Comparison of ENCODE assay signal across 1 cellular context in genomic region chr13:27403727-27404385, GRCh38.
TF ChIP-seq lines count a peak whose summit lies in the region.

No MANE protein-coding gene starts in this region.

TF ChIP-seq in HepG2, 621 proteins besides CTCF, POLR2A, EP300 and RAD21 (continued from another document and continues in another):
- TF ChIP-seq BHLHE40 (IDR thresholded peaks at IDR 0.05; ENCODE audit: low read length) (no peak), ZMAT5 (CRISPR knock-in tag; IDR thresholded peaks at IDR 0.05; ENCODE audit: borderline replicate concordance, low read depth) (no peak), ONECUT2 (CRISPR knock-in tag; IDR thresholded peaks at IDR 0.05) (0 out of 2 replicates have a peak, but pooled peaks have one; percentile 66), ZNF512B (CRISPR knock-in tag; IDR thresholded peaks at IDR 0.05; ENCODE audit: borderline replicate concordance) (no peak), ATF6 (CRISPR knock-in tag; conservative IDR thresholded peaks at IDR 0.05) (no peak), KDM6A (CRISPR knock-in tag; IDR thresholded peaks at IDR 0.05; ENCODE audit: low read depth) (peak; percentile 67), ZHX1 (CRISPR knock-in tag; IDR thresholded peaks at IDR 0.05; ENCODE audit: low read depth) (0 out of 2 replicates have a peak, but pooled peaks have one; percentile 25), STAG1 (CRISPR knock-in tag; IDR thresholded peaks at IDR 0.05) (no peak), E2F2 (CRISPR knock-in tag; IDR thresholded peaks at IDR 0.05; ENCODE audit: borderline replicate concordance) (no peak), ZBTB21 (CRISPR knock-in tag; IDR thresholded peaks at IDR 0.05) (no peak), FOXP1 (IDR thresholded peaks at IDR 0.05) (no peak), FOXP1 (CRISPR knock-in tag; IDR thresholded peaks at IDR 0.05) (no peak), ZNF256 (CRISPR knock-in tag; conservative IDR thresholded peaks at IDR 0.05) (no peak), ZBTB26 (CRISPR knock-in tag; IDR thresholded peaks at IDR 0.05; ENCODE audit: borderline replicate concordance) (no peak), TAF15 (IDR thresholded peaks at IDR 0.05; ENCODE audit: low read depth, low read length, poor library complexity, severe bottlenecking) (no peak), ZNF768 (CRISPR knock-in tag; IDR thresholded peaks at IDR 0.05) (no peak), MLLT10 (CRISPR knock-in tag; IDR thresholded peaks at IDR 0.05) (no peak), KLF15 (CRISPR knock-in tag; IDR thresholded peaks at IDR 0.05; ENCODE audit: borderline replicate concordance) (no peak), ZNF275 (CRISPR knock-in tag; IDR thresholded peaks at IDR 0.05; ENCODE audit: borderline replicate concordance) (no peak), ZSCAN22 (CRISPR knock-in tag; IDR thresholded peaks at IDR 0.05) (no peak), HNRNPLL (IDR thresholded peaks at IDR 0.05; ENCODE audit: low read depth, low read length, poor library complexity, severe bottlenecking) (no peak), HOXA7 (CRISPR knock-in tag; IDR thresholded peaks at IDR 0.05) (no peak), ZNF253 (CRISPR knock-in tag; IDR thresholded peaks at IDR 0.05; ENCODE audit: borderline replicate concordance) (0 out of 2 replicates have a peak, but pooled peaks have one; percentile 34), TRIM24 (CRISPR knock-in tag; IDR thresholded peaks at IDR 0.05) (no peak), ZNF543 (CRISPR knock-in tag; IDR thresholded peaks at IDR 0.05) (no peak), ETV5 (CRISPR knock-in tag; IDR thresholded peaks at IDR 0.05; ENCODE audit: borderline replicate concordance) (0 out of 2 replicates have a peak, but pooled peaks have one; percentile 9), GMEB2 (CRISPR knock-in tag; IDR thresholded peaks at IDR 0.05; ENCODE audit: low read depth) (no peak), ZNF562 (CRISPR knock-in tag; IDR thresholded peaks at IDR 0.05; ENCODE audit: borderline replicate concordance) (no peak), FIP1L1 (IDR thresholded peaks at IDR 0.05; ENCODE audit: borderline replicate concordance, insufficient read depth, low read depth, low read length) (no peak), NBN (conservative IDR thresholded peaks at IDR 0.05) (no peak), MED8 (CRISPR knock-in tag; IDR thresholded peaks at IDR 0.05; ENCODE audit: insufficient replicate concordance) (no peak), AGO2 (optimal IDR thresholded peaks at IDR 0.05; ENCODE audit: low read depth, low read length) (no peak), KAT8 (CRISPR knock-in tag; IDR thresholded peaks at IDR 0.05) (0 out of 2 replicates have a peak, but pooled peaks have one; percentile 39), ZNF264 (CRISPR knock-in tag; IDR thresholded peaks at IDR 0.05) (no peak), TARDBP (CRISPR knock-in tag; IDR thresholded peaks at IDR 0.05) (no peak), ZNF354B (CRISPR knock-in tag; IDR thresholded peaks at IDR 0.05) (no peak), DDIT3 (CRISPR knock-in tag; IDR thresholded peaks at IDR 0.05) (no peak), PAX8 (CRISPR knock-in tag; IDR thresholded peaks at IDR 0.05; ENCODE audit: borderline replicate concordance) (no peak), ZNF607 (CRISPR knock-in tag; IDR thresholded peaks at IDR 0.05; ENCODE audit: borderline replicate concordance) (peak; percentile 68; the same call in 1 of the 2 replicates), ZNF33B (CRISPR knock-in tag; IDR thresholded peaks at IDR 0.05) (no peak), HOXD1 (CRISPR knock-in tag; IDR thresholded peaks at IDR 0.05) (no peak), FLYWCH1 (CRISPR knock-in tag; IDR thresholded peaks at IDR 0.05) (no peak), ZNF567 (CRISPR knock-in tag; IDR thresholded peaks at IDR 0.05; ENCODE audit: borderline replicate concordance) (no peak), ZFP90 (CRISPR knock-in tag; IDR thresholded peaks at IDR 0.05; ENCODE audit: borderline replicate concordance) (no peak), AKAP8 (CRISPR knock-in tag; IDR thresholded peaks at IDR 0.05) (0 out of 2 replicates have a peak, but pooled peaks have one; percentile 49), REST (IDR thresholded peaks at IDR 0.05; ENCODE audit: borderline replicate concordance in 1 of 2, low read depth in 1 of 2, low read length in 2 of 2) (no peak), MXD1 (CRISPR knock-in tag; IDR thresholded peaks at IDR 0.05) (no peak), ZIK1 (CRISPR knock-in tag; IDR thresholded peaks at IDR 0.05; ENCODE audit: borderline replicate concordance, low read depth) (no peak), ETV6 (CRISPR knock-in tag; conservative IDR thresholded peaks at IDR 0.05) (no peak)
